Comparison of ENCODE assay signal across 8 cellular contexts in genomic region chr7:123748734-123749536, GRCh38. TPM values are rescaled to one million over a fixed set of nuclear protein-coding genes. Genes with fewer than 3 reads are reported as not detected.
A peak's percentile ranks its signal among the peaks of the same experiment; 100 is the strongest.
DNase-seq lines count a peak whose midpoint lies in the region; ATAC-seq, FAIRE-seq and TF ChIP-seq lines count a peak whose summit lies in the region.

Gene WASL (minus strand): TSS chr7:123749003. CDS start chr7:123748734, 269 bp downstream.

- TF ChIP-seq CTCF in AG09319 (IDR thresholded peaks at IDR 0.05; ENCODE audit: low read depth, low read length) = no peak; the same call in 1 of the 2 replicates
- TF ChIP-seq CTCF in kidney (IDR thresholded peaks at IDR 0.05; ENCODE audit: borderline replicate concordance, extremely low read depth, insufficient read depth) = no peak

- H3K9ac ChIP-seq in kidney (ENCODE audit: low read length in 2 of 2) = peak within 1 kb of the TSS; percentile 92 to 94

- peaks cover 6 to 12% of the 10 kb centered on the region in 2 donors for H3K4me1 ChIP-seq in kidney (ENCODE audit: control insufficient read depth in 1 of 2, insufficient read depth in 1 of 2, low read depth in 1 of 2, low read length in 2 of 2)

- DNase-seq in AG09319 (ENCODE audit: extremely low read depth, low read depth) = peak; percentile 77
- peak; percentile 81 for DNase-seq in NCI-H226
- DNase-seq in activated CD4-positive, alpha-beta T cell treated with anti-CD3 and anti-CD28 coated beads for 1 hour = peak; percentile 82
- peak; percentile 92 for DNase-seq in cerebellum (ENCODE audit: low spot score)
- DNase-seq in kidney = peak; percentile 97
- DNase-seq in stimulated activated CD4-positive, alpha-beta T cell treated with anti-CD3 and anti-CD28 coated beads, Interleukin-15, amount 100 ng/mL, for 1 hour (ENCODE audit: low read depth in 1 of 2, low spot score in 1 of 2) = peak; percentile 82 to 84

- FAIRE-seq in kidney (lab: Jason Lieb, UNC) = no peak

- H3K36me3 ChIP-seq in kidney (ENCODE audit: control insufficient read depth in 1 of 2, insufficient read depth in 2 of 2, low read length in 2 of 2) = no peaks in the 10 kb centered on the region

- H3K4me3 ChIP-seq in kidney (ENCODE audit: low read length in 2 of 2) = peak within 1 kb of the TSS; percentile 91 to 95

- ATAC-seq in GM19023 (IDR thresholded peaks at IDR 0.05; ENCODE audit: unreplicated experiment) (peak; percentile 74), HG03196 (IDR thresholded peaks at IDR 0.05; ENCODE audit: unreplicated experiment) (peak; percentile 78)

- H3K27ac ChIP-seq in kidney (ENCODE audit: low read depth in 2 of 2, low read length in 2 of 2) = peak within 1 kb of the TSS; percentile 96 to 97

- intact Hi-C loops in kidney (cut with DNase I) = no loop called here

- H3K9me3 ChIP-seq in kidney (ENCODE audit: control insufficient read depth in 1 of 2, low read length in 2 of 2) = no peaks in the 10 kb centered on the region

RNA-seq across cellular contexts. Expression of gene WASL, which starts in this region (rescaled TPM):
- total RNA-seq in cerebellum (34.0 TPM), kidney (50.4 TPM)
- 28.7 TPM for polyA plus RNA-seq in kidney (ENCODE audit: insufficient read depth, low read depth, low replicate concordance)

Comparison
In these comparisons a context has a peak if more than half of its experiments do, and no peak if none do; other contexts are left out.
1. Peak in every context shown above with its lines: DNase-seq, ATAC-seq, H3K4me3 ChIP-seq and H3K27ac ChIP-seq.